In the genomic region with DNA sequence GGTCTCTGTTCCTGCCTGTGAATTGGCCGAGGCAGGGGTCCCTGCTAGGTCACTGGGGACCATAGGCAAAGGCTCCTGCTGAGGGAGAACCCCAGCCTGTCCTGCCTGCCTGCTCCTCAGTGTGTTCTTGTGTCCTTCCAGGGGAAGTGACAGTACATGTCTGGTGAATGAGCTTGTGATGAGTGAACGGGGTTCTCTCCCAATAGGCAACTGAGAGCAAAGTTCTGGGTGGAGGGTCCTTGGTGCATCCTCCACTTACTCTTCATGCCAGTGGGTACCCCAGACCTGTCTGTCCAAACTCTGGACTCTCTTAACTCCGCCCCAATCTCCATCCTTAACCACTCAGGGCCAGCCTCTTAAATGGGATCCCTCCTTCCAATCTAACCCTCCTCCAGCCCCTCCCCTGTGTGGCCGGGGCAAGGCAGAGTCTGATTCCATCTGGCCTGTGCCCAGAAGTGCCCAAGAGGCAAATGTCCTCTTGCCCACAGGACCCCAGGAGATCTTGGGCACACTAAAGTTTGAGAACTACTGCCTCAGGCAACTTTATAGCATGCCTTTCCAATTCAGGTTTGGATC, we compare ENCODE assay signal across 11 cellular contexts. TPM values are rescaled to one million over a fixed set of nuclear protein-coding genes. Genes with fewer than 3 reads are reported as not detected.
A peak's percentile ranks its signal among the peaks of the same experiment; 100 is the strongest.
DNase-seq lines count a peak whose midpoint lies in the region; ATAC-seq and TF ChIP-seq lines count a peak whose summit lies in the region.
"Had no signal": no experiment of that assay in that cellular context is flagged by ENCODE, and none has a peak within 500 bp of the region (broad histone marks: within the 10 kb centered on the region; RNA-seq: fewer than 3 reads in every experiment).

No MANE protein-coding gene starts in this region.

- H3K27me3 Mint-ChIP-seq in CD8-positive, alpha-beta T cell (ENCODE audit: low read depth), result no peaks in the 10 kb centered on the region

- no peaks in the 10 kb centered on the region for H4K20me1 ChIP-seq in osteoblast (ENCODE audit: insufficient read depth, low read length)

- ATAC-seq in CD8-positive, alpha-beta T cell, result no peak
- no peak for ATAC-seq in HG03439 (IDR thresholded peaks at IDR 0.05; ENCODE audit: unreplicated experiment)

- no peak overlapping the region for H3K4me3 ChIP-seq in CD8-positive, alpha-beta T cell (ENCODE audit: low read depth, low read length)
- H3K4me3 ChIP-seq in NT2/D1 (ENCODE audit: insufficient read length, low read depth), result peak overlapping the region; percentile 52
- peak overlapping the region; percentile 5 for H3K4me3 ChIP-seq in osteoblast (ENCODE audit: insufficient read depth, low read length)
- H3K4me3 ChIP-seq: HAP-1 had no signal

- H3K9ac ChIP-seq in NT2/D1 (ENCODE audit: insufficient read length, low read depth), result peak overlapping the region; percentile 95

- peak overlapping the region; percentile 79 for H3K27ac Mint-ChIP-seq in CD8-positive, alpha-beta T cell

- intact Hi-C loops in CD8-positive, alpha-beta T cell (cut with DNase I, micrococcal nuclease), result no loop called here

- no peaks in the 10 kb centered on the region for H3K9me3 Mint-ChIP-seq in CD8-positive, alpha-beta T cell

- no peaks in the 10 kb centered on the region for H3K9me3 ChIP-seq in CD8-positive, alpha-beta T cell (ENCODE audit: low read length)
- H3K9me3 ChIP-seq in NT2/D1 (ENCODE audit: insufficient read depth, low read length), result no peaks in the 10 kb centered on the region
- no peaks in the 10 kb centered on the region for H3K9me3 ChIP-seq in osteoblast (ENCODE audit: low read depth, low read length)
- H3K9me3 ChIP-seq: HAP-1 had no signal

- H3K4me2 ChIP-seq in osteoblast (ENCODE audit: insufficient read depth, low read length), result peak overlapping the region; percentile 91

- H3K27ac ChIP-seq in CD8-positive, alpha-beta T cell (ENCODE audit: low read depth, low read length), result no peak overlapping the region
- peak overlapping the region; percentile 42 for H3K27ac ChIP-seq in osteoblast (ENCODE audit: low read depth, low read length)

- H3K27me3 ChIP-seq in CD8-positive, alpha-beta T cell (ENCODE audit: insufficient read depth, low read length), result no peaks in the 10 kb centered on the region
- H3K27me3 ChIP-seq in NT2/D1 (ENCODE audit: insufficient read depth, insufficient read length) (no peaks in the 10 kb centered on the region), osteoblast (ENCODE audit: insufficient read depth, low read length) (no peaks in the 10 kb centered on the region)

- TF ChIP-seq CTCF in CD8-positive, alpha-beta T cell (IDR thresholded peaks at IDR 0.05), result no peak
- TF ChIP-seq CTCF in osteoblast (IDR thresholded peaks at IDR 0.05; ENCODE audit: extremely low read depth, low read depth, low read length), result no peak

- peaks cover 32% of the 10 kb centered on the region for H3K4me1 Mint-ChIP-seq in CD8-positive, alpha-beta T cell (ENCODE audit: low read depth)

- H3K4me3 Mint-ChIP-seq in CD8-positive, alpha-beta T cell, result peak overlapping the region; percentile 85

- peak overlapping the region; percentile 24 for H2AFZ ChIP-seq in osteoblast (ENCODE audit: low read length)

- H3K36me3 ChIP-seq in CD8-positive, alpha-beta T cell (ENCODE audit: insufficient read depth, low read length), result peaks cover 10% of the 10 kb centered on the region
- peaks cover 34% of the 10 kb centered on the region for H3K36me3 ChIP-seq in NT2/D1 (ENCODE audit: insufficient read depth, insufficient read length, low read length)
- peaks cover 6% of the 10 kb centered on the region for H3K36me3 ChIP-seq in osteoblast (ENCODE audit: insufficient read depth, low read length)
- H3K36me3 ChIP-seq: HAP-1 had no signal

- CTCF ChIA-PET in CD8-positive, alpha-beta T cell (lab: Charles Lee), result interaction anchor here (1.1 to 1.8 kb wide), 4 partner anchors 13 to 21 kb away, joined by 3 to 9 read pairs (median 4); no protein-coding TSS in a partner anchor

- no peak for DNase-seq in CD8-positive, alpha-beta T cell
- DNase-seq in NT2/D1 (ENCODE audit: low read depth, low spot score) (no peak), dermis blood vessel endothelial cell (peak; percentile 7), osteoblast (ENCODE audit: insufficient read length, low spot score, missing footprints) (peak; percentile 89), retina (no peak), inferior parietal cortex (ENCODE audit: extremely low spot score) (no peak), T-helper 9 cell (no peak)
- DNase-seq: OCI-M1 had no signal

- H3K4me1 ChIP-seq in CD8-positive, alpha-beta T cell (ENCODE audit: insufficient read depth, low read length), result peaks cover 16% of the 10 kb centered on the region
- H3K4me1 ChIP-seq in NT2/D1 (ENCODE audit: insufficient read depth, insufficient read length) (peaks cover 12% of the 10 kb centered on the region), osteoblast (ENCODE audit: insufficient read depth, low read length) (peaks cover 18% of the 10 kb centered on the region)

- H3K36me3 Mint-ChIP-seq in CD8-positive, alpha-beta T cell, result peaks cover 33% of the 10 kb centered on the region

- POLR2A ChIA-PET in CD8-positive, alpha-beta T cell (lab: Charles Lee), result interaction anchor here (0.9 kb wide), 1 partner anchor 16 kb away, joined by 3 read pairs; no protein-coding TSS in a partner anchor

- peaks cover 44% of the 10 kb centered on the region for H3K79me2 ChIP-seq in osteoblast (ENCODE audit: insufficient read depth, low read length)

RNA-seq across cellular contexts. Expression of a gene that starts 2.0 kb away (rescaled TPM):
- 1 to 10 TPM; 6.1 to 7.3 TPM for total RNA-seq in CD8-positive, alpha-beta T cell
- total RNA-seq in dermis blood vessel endothelial cell (8.2 and 9.0 TPM in 2 replicates), osteoblast (9.4 and 12.7 TPM in 2 replicates)

RNA-seq across cellular contexts. Expression of a gene that starts 26.9 kb away (rescaled TPM):
- not detected for total RNA-seq in CD8-positive, alpha-beta T cell
- 0.68 and 1.6 TPM in 2 replicates for total RNA-seq in dermis blood vessel endothelial cell
- under 0.01 TPM in 1 of 2 replicates, not detected in the other for total RNA-seq in osteoblast
- total RNA-seq: skeletal muscle tissue had no signal

RNA-seq across cellular contexts. Expression of a gene that starts 47.4 kb away (rescaled TPM):
- 10 to 100 TPM; 10.7 to 12.5 TPM for total RNA-seq in CD8-positive, alpha-beta T cell
- total RNA-seq in dermis blood vessel endothelial cell (33.2 and 50.1 TPM in 2 replicates), osteoblast (20.6 and 49.8 TPM in 2 replicates)

Comparison
In these comparisons a context has a peak if more than half of its experiments do, and no peak if none do; other contexts are left out.
1. DNase-seq: peak in dermis blood vessel endothelial cell (single experiment) and osteoblast (single experiment); none in CD8-positive, alpha-beta T cell (0 of 7), NT2/D1 (single experiment), retina (single experiment), inferior parietal cortex (single experiment) and T-helper 9 cell (single experiment).